In genomic region chr5:37165761-37166160, GRCh38 we compare ENCODE assay signal across 21 cellular contexts.
"Had no signal": no experiment of that assay in that cellular context is flagged by ENCODE, and none has a peak within 500 bp of the region (broad histone marks: within the 10 kb centered on the region; RNA-seq: fewer than 3 reads in every experiment).

No MANE protein-coding gene starts in this region.

- ATAC-seq: heart left ventricle; left cardiac atrium; stimulated activated naive CD8-positive, alpha-beta T cell treated with anti-CD3 and anti-CD28 coated beads, Interleukin-15, Interleukin-2, amounts not matched to agents 100 U/mL and 50 U/mL, for 24 hours; T-helper 17 cell had no signal

- FAIRE-seq: endometrium, frontal cortex had no signal

- H3K4me3 Mint-ChIP-seq: central memory CD8-positive, alpha-beta T cell; mesothelial cell of epicardium; nephron; T-helper 17 cell had no signal

- H3K27me3 ChIP-seq: colonic mucosa, heart left ventricle, tibial artery had no signal

- H3K9me3 ChIP-seq: colonic mucosa, heart left ventricle, tibial artery had no signal

- H3K4me1 ChIP-seq: colonic mucosa, heart left ventricle, tibial artery had no signal

- H3K27ac Mint-ChIP-seq: mesothelial cell of epicardium, nephron, T-helper 17 cell had no signal

- H3K27me3 Mint-ChIP-seq: central memory CD8-positive, alpha-beta T cell; T-helper 17 cell had no signal

- H3K27ac ChIP-seq: colonic mucosa, heart left ventricle, tibial artery, VCaP had no signal

- H3K4me1 Mint-ChIP-seq: central memory CD8-positive, alpha-beta T cell; mesothelial cell of epicardium; nephron; T-helper 17 cell had no signal

- DNase-seq: activated CD4-positive, alpha-beta T cell treated with anti-CD3 and anti-CD28 coated beads, Interleukin-2, amount 50 U/mL, for 1 hour; activated CD4-positive, CD25-positive, alpha-beta regulatory T cell treated with anti-CD3 and anti-CD28 coated beads, Interleukin-2, amount 50 U/mL, for 72 hours; activated CD8-positive, alpha-beta memory T cell treated with anti-CD3 and anti-CD28 coated beads, Interleukin-2, amount 50 U/mL, for 48 hours; activated effector memory CD4-positive, alpha-beta T cell treated with anti-CD3 and anti-CD28 coated beads, Interleukin-2, amount 50 U/mL, for 16 hours; activated naive CD4-positive, alpha-beta T cell treated with anti-CD3 and anti-CD28 coated beads, Interleukin-2, amount 50 U/mL, for 16 hours; activated T-cell treated with anti-CD3 and anti-CD28 coated beads, Interleukin-2, amount 50 U/mL, for 48 hours; aorta; colonic mucosa; erythroblast; heart left ventricle; left cardiac atrium; stimulated activated naive CD8-positive, alpha-beta T cell treated with anti-CD3 and anti-CD28 coated beads, Interleukin-15, Interleukin-2, amounts not matched to agents 100 U/mL and 50 U/mL, for 24 hours; substantia nigra; T-helper 17 cell; tibial artery had no signal

- H3K4me3 ChIP-seq: colonic mucosa, heart left ventricle, tibial artery had no signal

- H3K9me3 Mint-ChIP-seq: central memory CD8-positive, alpha-beta T cell; mesothelial cell of epicardium; nephron had no signal
